ENCODE assay signal across 16 cellular contexts in the genomic region with DNA sequence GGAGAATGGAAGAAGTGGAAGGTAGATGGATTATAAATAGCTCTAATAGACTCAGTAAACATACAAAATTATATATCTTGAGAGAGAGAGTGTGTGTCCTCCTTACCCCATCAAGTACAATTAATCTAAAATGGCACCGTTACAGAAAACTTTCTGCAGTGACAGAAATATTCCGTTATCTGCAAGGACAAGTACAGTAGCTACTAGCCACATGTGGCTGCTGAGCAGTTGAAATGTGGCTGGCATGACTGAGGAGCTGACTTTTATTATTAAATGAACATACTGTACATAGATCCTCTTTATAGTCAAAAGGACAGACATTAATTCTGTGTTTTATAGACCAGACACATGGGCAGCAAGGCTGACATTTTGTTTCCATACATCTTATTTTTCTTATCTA. TPM values are rescaled to one million over a fixed set of nuclear protein-coding genes. Genes with fewer than 3 reads are reported as not detected.
A peak's percentile ranks its signal among the peaks of the same experiment; 100 is the strongest.
DNase-seq lines count a peak whose midpoint lies in the region; ATAC-seq and TF ChIP-seq lines count a peak whose summit lies in the region.
"Had no signal": no experiment of that assay in that cellular context is flagged by ENCODE, and none has a peak within 500 bp of the region (broad histone marks: within the 10 kb centered on the region; RNA-seq: fewer than 3 reads in every experiment).

No MANE protein-coding gene starts in this region.

- peaks cover 0 to 71% (median 35%) of the 10 kb centered on the region in 9 donors for H3K36me3 ChIP-seq in heart right ventricle
- H3K36me3 ChIP-seq in right atrium auricular region = peaks cover 43% of the 10 kb centered on the region

- 38 to 54% methylated on average over 2 of the region's 2 CpGs for WGBS in heart right ventricle, 2 donors

- intact Hi-C loops in heart right ventricle (cut with DNase I) = loop anchor here in 3 of 10 donors (5.0 to 10.0 kb wide), 2 partner anchors 170 to 172 kb away; no protein-coding TSS in a partner anchor

- no peak for DNase-seq in T-helper 2 cell treated with Interferon-gamma antibody and Interleukin-4, amounts not matched to agents 5 μg/mL and 100 μg/mL, for 36 hours (ENCODE audit: low spot score)
- DNase-seq in T-helper 2 cell = no peak
- DNase-seq in activated T-cell treated with anti-CD3 and anti-CD28 coated beads, Interleukin-2, amount 50 U/mL, for 72 hours = no peak
- DNase-seq in activated T-cell treated with anti-CD3 and anti-CD28 coated beads, Interleukin-2, amount 50 U/mL, for 4 hours = no peak
- DNase-seq in heart right ventricle = peak in 1 of 2 donors; percentile 41
- DNase-seq in right atrium auricular region (ENCODE audit: low spot score) = no peak
- DNase-seq in memory B cell (ENCODE audit: low spot score in 2 of 2) = no peak
- DNase-seq: CD8-positive, alpha-beta T cell; COR-L47; DND-41; GDM1; GOT3; H9 had no signal

- H3K4me3 ChIP-seq in heart right ventricle (no peak overlapping the region), right atrium auricular region (no peak overlapping the region)

- TF ChIP-seq CTCF in heart right ventricle (IDR thresholded peaks at IDR 0.05) (no peak), right atrium auricular region (IDR thresholded peaks at IDR 0.05) (no peak)

- no peak overlapping the region for H3K4me3 Mint-ChIP-seq in T-helper 2 cell treated with Interferon-gamma antibody and Interleukin-4, amounts not matched to agents 5 μg/mL and 100 μg/mL, for 36 hours
- H3K4me3 Mint-ChIP-seq in activated T-cell treated with anti-CD3 and anti-CD28 coated beads, Interleukin-2, amount 50 U/mL, for 72 hours = no peak overlapping the region
- no peak overlapping the region for H3K4me3 Mint-ChIP-seq in activated T-cell treated with anti-CD3 and anti-CD28 coated beads, Interleukin-2, amount 50 U/mL, for 4 hours
- no peak overlapping the region for H3K4me3 Mint-ChIP-seq in memory B cell
- H3K4me3 Mint-ChIP-seq: CD14-positive monocyte; CD8-positive, alpha-beta T cell; H9 had no signal

- peaks cover 0 to 72% (median 33%) of the 10 kb centered on the region in 9 donors for H3K4me1 ChIP-seq in heart right ventricle
- peaks cover 0 to 20% of the 10 kb centered on the region in 2 donors for H3K4me1 ChIP-seq in right atrium auricular region

- peaks cover 22% of the 10 kb centered on the region for H3K4me1 Mint-ChIP-seq in T-helper 2 cell treated with Interferon-gamma antibody and Interleukin-4, amounts not matched to agents 5 μg/mL and 100 μg/mL, for 36 hours (ENCODE audit: low read depth)
- peaks cover 37% of the 10 kb centered on the region for H3K4me1 Mint-ChIP-seq in activated T-cell treated with anti-CD3 and anti-CD28 coated beads, Interleukin-2, amount 50 U/mL, for 72 hours (ENCODE audit: low read depth)
- H3K4me1 Mint-ChIP-seq in activated T-cell treated with anti-CD3 and anti-CD28 coated beads, Interleukin-2, amount 50 U/mL, for 4 hours (ENCODE audit: low read depth) = peaks cover 22% of the 10 kb centered on the region
- H3K4me1 Mint-ChIP-seq in memory B cell = peaks cover 19% of the 10 kb centered on the region

- H3K9me3 Mint-ChIP-seq in T-helper 2 cell treated with Interferon-gamma antibody and Interleukin-4, amounts not matched to agents 5 μg/mL and 100 μg/mL, for 36 hours = no peaks in the 10 kb centered on the region
- H3K9me3 Mint-ChIP-seq in activated T-cell treated with anti-CD3 and anti-CD28 coated beads, Interleukin-2, amount 50 U/mL, for 72 hours = no peaks in the 10 kb centered on the region
- H3K9me3 Mint-ChIP-seq in activated T-cell treated with anti-CD3 and anti-CD28 coated beads, Interleukin-2, amount 50 U/mL, for 4 hours = no peaks in the 10 kb centered on the region
- no peaks in the 10 kb centered on the region for H3K9me3 Mint-ChIP-seq in memory B cell
- H3K9me3 Mint-ChIP-seq: CD14-positive monocyte; CD8-positive, alpha-beta T cell; H9 had no signal

- H3K27me3 ChIP-seq in heart right ventricle (no peaks in the 10 kb centered on the region), right atrium auricular region (no peaks in the 10 kb centered on the region)

- peak overlapping the region in 5 of 10 donors; percentile 11 to 63 (median 58) for H3K27ac ChIP-seq in heart right ventricle
- no peak overlapping the region for H3K27ac ChIP-seq in right atrium auricular region
- H3K27ac ChIP-seq: 22Rv1 had no signal

- peak overlapping the region; percentile 33 for H3K27ac Mint-ChIP-seq in T-helper 2 cell treated with Interferon-gamma antibody and Interleukin-4, amounts not matched to agents 5 μg/mL and 100 μg/mL, for 36 hours
- H3K27ac Mint-ChIP-seq in activated T-cell treated with anti-CD3 and anti-CD28 coated beads, Interleukin-2, amount 50 U/mL, for 72 hours = peak overlapping the region; percentile 70
- peak overlapping the region; percentile 14 for H3K27ac Mint-ChIP-seq in memory B cell
- H3K27ac Mint-ChIP-seq: CD8-positive, alpha-beta T cell; H9 had no signal

- no peaks in the 10 kb centered on the region for H3K27me3 Mint-ChIP-seq in T-helper 2 cell treated with Interferon-gamma antibody and Interleukin-4, amounts not matched to agents 5 μg/mL and 100 μg/mL, for 36 hours (ENCODE audit: low read depth)
- H3K27me3 Mint-ChIP-seq in activated T-cell treated with anti-CD3 and anti-CD28 coated beads, Interleukin-2, amount 50 U/mL, for 72 hours (ENCODE audit: low read depth) = no peaks in the 10 kb centered on the region
- no peaks in the 10 kb centered on the region for H3K27me3 Mint-ChIP-seq in activated T-cell treated with anti-CD3 and anti-CD28 coated beads, Interleukin-2, amount 50 U/mL, for 4 hours (ENCODE audit: low read depth)
- no peaks in the 10 kb centered on the region for H3K27me3 Mint-ChIP-seq in memory B cell

- H3K9me3 ChIP-seq in heart right ventricle = no peaks in the 10 kb centered on the region
- H3K9me3 ChIP-seq in right atrium auricular region = no peaks in the 10 kb centered on the region

- no peak for ATAC-seq in activated T-cell treated with anti-CD3 and anti-CD28 coated beads, Interleukin-2, amount 50 U/mL, for 72 hours (replicated peaks in 1 of 2)
- ATAC-seq in activated T-cell treated with anti-CD3 and anti-CD28 coated beads, Interleukin-2, amount 50 U/mL, for 4 hours = no peak
- ATAC-seq in heart right ventricle (peak in 5 of 8 donors; percentile 45 to 87 (median 77)), memory B cell (ENCODE audit: low read depth) (no peak), GM18867 (IDR thresholded peaks at IDR 0.05; ENCODE audit: unreplicated experiment) (no peak)
- ATAC-seq: CD8-positive, alpha-beta T cell had no signal

- peaks cover 45% of the 10 kb centered on the region for H3K36me3 Mint-ChIP-seq in T-helper 2 cell treated with Interferon-gamma antibody and Interleukin-4, amounts not matched to agents 5 μg/mL and 100 μg/mL, for 36 hours (ENCODE audit: low read depth)
- H3K36me3 Mint-ChIP-seq in activated T-cell treated with anti-CD3 and anti-CD28 coated beads, Interleukin-2, amount 50 U/mL, for 72 hours (ENCODE audit: insufficient read depth in 2 of 2) = peaks cover 0 to 20% of the 10 kb centered on the region in 2 donors
- H3K36me3 Mint-ChIP-seq in activated T-cell treated with anti-CD3 and anti-CD28 coated beads, Interleukin-2, amount 50 U/mL, for 4 hours (ENCODE audit: insufficient read depth) = peaks cover 31% of the 10 kb centered on the region
- H3K36me3 Mint-ChIP-seq in memory B cell = peaks cover 17% of the 10 kb centered on the region

RNA-seq across cellular contexts. Expression of a gene that starts 7.0 kb away (rescaled TPM):
- total RNA-seq in activated T-cell treated with anti-CD3 and anti-CD28 coated beads, Interleukin-2, amount 50 U/mL, for 72 hours = 10 to 100 TPM; 34.1 to 39.3 TPM
- total RNA-seq in activated T-cell treated with anti-CD3 and anti-CD28 coated beads, Interleukin-2, amount 50 U/mL, for 4 hours = 10 to 100 TPM; 23.7 to 25.8 (median 24.8) TPM
- total RNA-seq in heart right ventricle (10 to 100 TPM; 23.2 to 43.7 (median 30.4) TPM), right atrium auricular region (10 to 100 TPM; 17.1 to 18.7 TPM)
- polyA plus RNA-seq in heart right ventricle = 10 to 100 TPM in 1 of 2 donors, 1 to 10 TPM in 1; 6.0 to 29.7 TPM

Comparison
In these comparisons a context has a peak if more than half of its experiments do, and no peak if none do; other contexts are left out.
1. H3K27ac Mint-ChIP-seq: peak in every context shown above with its lines; median percentile 70 in activated T-cell treated with anti-CD3 and anti-CD28 coated beads, Interleukin-2, amount 50 U/mL, for 72 hours; 33 in T-helper 2 cell treated with Interferon-gamma antibody and Interleukin-4, amounts not matched to agents 5 μg/mL and 100 μg/mL, for 36 hours; 14 in memory B cell.
2. ATAC-seq: peak in heart right ventricle (5 of 8); none in activated T-cell treated with anti-CD3 and anti-CD28 coated beads, Interleukin-2, amount 50 U/mL, for 72 hours (0 of 2), activated T-cell treated with anti-CD3 and anti-CD28 coated beads, Interleukin-2, amount 50 U/mL, for 4 hours (0 of 2), memory B cell (single experiment) and GM18867 (single experiment).